Comparison of ENCODE assay signal across 13 cellular contexts in the genomic region with DNA sequence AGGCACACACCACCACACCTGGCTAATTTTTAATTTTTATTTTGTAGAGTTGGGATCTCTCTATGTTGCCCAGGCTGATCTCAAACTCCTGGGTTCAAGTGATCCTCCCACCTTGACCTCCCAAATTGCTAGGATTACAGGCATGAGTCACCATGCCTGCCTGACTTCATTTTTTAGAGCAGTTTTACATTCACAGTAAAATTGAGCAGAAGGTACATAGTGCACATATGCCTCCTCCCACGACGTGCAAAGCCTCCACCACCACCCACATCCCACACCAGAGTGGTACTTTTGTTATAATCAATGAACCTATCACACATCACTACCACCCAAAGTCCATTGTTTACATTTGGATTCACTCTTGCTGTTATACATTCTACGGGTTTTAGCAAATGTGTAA.
A peak's percentile ranks its signal among the peaks of the same experiment; 100 is the strongest.
DNase-seq lines count a peak whose midpoint lies in the region; ATAC-seq and TF ChIP-seq lines count a peak whose summit lies in the region.
"Had no signal": no experiment of that assay in that cellular context is flagged by ENCODE, and none has a peak within 500 bp of the region (broad histone marks: within the 10 kb centered on the region; RNA-seq: fewer than 3 reads in every experiment).

No MANE protein-coding gene starts in this region.

- no peak for TF ChIP-seq POLR2A in sigmoid colon (IDR thresholded peaks at IDR 0.05)

- H4K8ac ChIP-seq in mesenchymal stem cell (ENCODE audit: low read length): peak overlapping the region; percentile 69

- intact Hi-C loops in sigmoid colon (cut with DNase I): no loop called here

- no peak for TF ChIP-seq EP300 in sigmoid colon (IDR thresholded peaks at IDR 0.05)

- H2BK5ac ChIP-seq in mesenchymal stem cell (ENCODE audit: low read depth, low read length, poor library complexity, severe bottlenecking): no peak overlapping the region

- no peaks in the 10 kb centered on the region for H4K20me1 ChIP-seq in GM23248 (ENCODE audit: insufficient read depth)
- H4K20me1 ChIP-seq: BLaER1 had no signal

- H3K14ac ChIP-seq in mesenchymal stem cell (ENCODE audit: low read length in 2 of 2): no peak overlapping the region

- DNase-seq in NCI-H69 (lab: John Stamatoyannopoulos, UW) (peak; percentile 24), mesenchymal stem cell (no peak), sigmoid colon (peak; percentile 24), nucleus accumbens (lab: John Stamatoyannopoulos, UW) (no peak), GM23248 (no peak), NCI-H187 treated with DMSO at 0.1 percent for 48 hours (lab: John Stamatoyannopoulos, UW) (no peak)
- DNase-seq: CD8-positive, alpha-beta memory T cell; GOT3; H9 had no signal

- H2BK12ac ChIP-seq in mesenchymal stem cell (ENCODE audit: low read length in 2 of 2): no peak overlapping the region

- in situ Hi-C loops in GM23248 (cut with MboI): no loop called here

- H2AK5ac ChIP-seq in mesenchymal stem cell (ENCODE audit: low read length, severe bottlenecking): no peak overlapping the region

- no peak overlapping the region for H2BK15ac ChIP-seq in mesenchymal stem cell (ENCODE audit: low read depth, poor library complexity, severe bottlenecking)

- no peak overlapping the region for H3K4ac ChIP-seq in mesenchymal stem cell (ENCODE audit: low read depth in 1 of 2, low read length in 2 of 2)

- H3K36me3 ChIP-seq in mesenchymal stem cell (ENCODE audit: control insufficient read depth in 1 of 2, insufficient read depth in 2 of 2, low read depth in 1 of 2, low read length in 2 of 2): no peaks in the 10 kb centered on the region
- no peaks in the 10 kb centered on the region for H3K36me3 ChIP-seq in sigmoid colon
- H3K36me3 ChIP-seq in GM23248 (ENCODE audit: low read depth): no peaks in the 10 kb centered on the region
- H3K36me3 ChIP-seq: BLaER1 had no signal

- H3K9me3 ChIP-seq in mesenchymal stem cell (ENCODE audit: control insufficient read depth, low read length) (peaks cover 5% of the 10 kb centered on the region), sigmoid colon (no peaks in the 10 kb centered on the region), GM23248 (ENCODE audit: low read depth) (no peaks in the 10 kb centered on the region)

- H3K9ac ChIP-seq in mesenchymal stem cell (ENCODE audit: low read length) (no peak overlapping the region), GM23248 (no peak overlapping the region)
- H3K9ac ChIP-seq: BLaER1 had no signal

- H3K9me2 ChIP-seq in GM23248 (ENCODE audit: insufficient read depth): no peaks in the 10 kb centered on the region

- ATAC-seq in HG02884 (IDR thresholded peaks at IDR 0.05; ENCODE audit: unreplicated experiment): no peak
- ATAC-seq: GM12878, HepG2 had no signal

- H3K79me1 ChIP-seq in mesenchymal stem cell (replicated peaks; ENCODE audit: low read length, poor library complexity, severe bottlenecking): no peaks in the 10 kb centered on the region

- no peak for TF ChIP-seq CTCF in sigmoid colon (IDR thresholded peaks at IDR 0.05)

- no peak overlapping the region for H3K27ac ChIP-seq in mesenchymal stem cell (ENCODE audit: low read length, poor library complexity, severe bottlenecking)
- H3K27ac ChIP-seq in sigmoid colon: no peak overlapping the region
- no peak overlapping the region for H3K27ac ChIP-seq in GM23248
- H3K27ac ChIP-seq: BLaER1 had no signal

- H4K91ac ChIP-seq in mesenchymal stem cell (ENCODE audit: low read length): no peak overlapping the region

- no peak overlapping the region for H2BK120ac ChIP-seq in mesenchymal stem cell (ENCODE audit: low read depth, low read length)

- no peak overlapping the region for H3K4me2 ChIP-seq in mesenchymal stem cell (ENCODE audit: low read length, poor library complexity, severe bottlenecking)
- no peak overlapping the region for H3K4me2 ChIP-seq in GM23248 (ENCODE audit: unreplicated experiment)
- H3K4me2 ChIP-seq: BLaER1 had no signal

- no peak overlapping the region for H3K23ac ChIP-seq in mesenchymal stem cell (ENCODE audit: low read length in 2 of 2)

- 92% methylated on average over 2 of the region's 3 CpGs for WGBS in mesenchymal stem cell
- WGBS in sigmoid colon, 2 donors: 70 to 83% methylated on average over 3 of the region's 3 CpGs
- 28 to 40% methylated on average over 3 of the region's 3 CpGs for WGBS in GM23248 (ENCODE audit: low coverage in 1 of 2, low lambda C conversion rate in 2 of 2, missing lambda C conversion rate in 2 of 2), 2 experiments

- no peaks in the 10 kb centered on the region for H3K27me3 ChIP-seq in mesenchymal stem cell (ENCODE audit: control insufficient read depth in 1 of 2, insufficient read depth in 1 of 2, low read length in 2 of 2)
- no peaks in the 10 kb centered on the region for H3K27me3 ChIP-seq in sigmoid colon
- no peaks in the 10 kb centered on the region for H3K27me3 ChIP-seq in GM23248 (replicated peaks; ENCODE audit: insufficient read depth)
- H3K27me3 ChIP-seq: BLaER1 had no signal

- H3K4me1 ChIP-seq in mesenchymal stem cell (ENCODE audit: control insufficient read depth, insufficient read depth, low read depth, low read length) (peaks cover 18% of the 10 kb centered on the region), sigmoid colon (peaks cover 0 to 25% (median 18%) of the 10 kb centered on the region in 4 donors), GM23248 (ENCODE audit: insufficient read depth) (peaks cover 28% of the 10 kb centered on the region)
- H3K4me1 ChIP-seq: BLaER1 had no signal

- H3K4me3 ChIP-seq in mesenchymal stem cell (ENCODE audit: insufficient read depth in 1 of 2, low read depth in 1 of 2, low read length in 2 of 2): no peak overlapping the region
- H3K4me3 ChIP-seq in sigmoid colon: no peak overlapping the region
- no peak overlapping the region for H3K4me3 ChIP-seq in GM23248
- H3K4me3 ChIP-seq: BLaER1, GM12878 had no signal

- no peak overlapping the region for H2AFZ ChIP-seq in mesenchymal stem cell (ENCODE audit: low read depth, low read length)
- H2AFZ ChIP-seq in GM23248: no peak overlapping the region

- no peak overlapping the region for H3K18ac ChIP-seq in mesenchymal stem cell (ENCODE audit: low read depth in 1 of 2, low read length in 2 of 2)

- peaks cover 23% of the 10 kb centered on the region for H3F3A ChIP-seq in GM23248 (ENCODE audit: insufficient read depth)

- H3K79me2 ChIP-seq in GM23248 (ENCODE audit: insufficient read depth): no peaks in the 10 kb centered on the region

Comparison
In these comparisons a context has a peak if more than half of its experiments do, and no peak if none do; other contexts are left out.
1. DNase-seq: peak in NCI-H69 (single experiment) and sigmoid colon (single experiment); none in mesenchymal stem cell (single experiment), nucleus accumbens (0 of 56), GM23248 (single experiment) and NCI-H187 treated with DMSO at 0.1 percent for 48 hours (single experiment).